Comparison of ENCODE assay signal across 12 cellular contexts in the genomic region with DNA sequence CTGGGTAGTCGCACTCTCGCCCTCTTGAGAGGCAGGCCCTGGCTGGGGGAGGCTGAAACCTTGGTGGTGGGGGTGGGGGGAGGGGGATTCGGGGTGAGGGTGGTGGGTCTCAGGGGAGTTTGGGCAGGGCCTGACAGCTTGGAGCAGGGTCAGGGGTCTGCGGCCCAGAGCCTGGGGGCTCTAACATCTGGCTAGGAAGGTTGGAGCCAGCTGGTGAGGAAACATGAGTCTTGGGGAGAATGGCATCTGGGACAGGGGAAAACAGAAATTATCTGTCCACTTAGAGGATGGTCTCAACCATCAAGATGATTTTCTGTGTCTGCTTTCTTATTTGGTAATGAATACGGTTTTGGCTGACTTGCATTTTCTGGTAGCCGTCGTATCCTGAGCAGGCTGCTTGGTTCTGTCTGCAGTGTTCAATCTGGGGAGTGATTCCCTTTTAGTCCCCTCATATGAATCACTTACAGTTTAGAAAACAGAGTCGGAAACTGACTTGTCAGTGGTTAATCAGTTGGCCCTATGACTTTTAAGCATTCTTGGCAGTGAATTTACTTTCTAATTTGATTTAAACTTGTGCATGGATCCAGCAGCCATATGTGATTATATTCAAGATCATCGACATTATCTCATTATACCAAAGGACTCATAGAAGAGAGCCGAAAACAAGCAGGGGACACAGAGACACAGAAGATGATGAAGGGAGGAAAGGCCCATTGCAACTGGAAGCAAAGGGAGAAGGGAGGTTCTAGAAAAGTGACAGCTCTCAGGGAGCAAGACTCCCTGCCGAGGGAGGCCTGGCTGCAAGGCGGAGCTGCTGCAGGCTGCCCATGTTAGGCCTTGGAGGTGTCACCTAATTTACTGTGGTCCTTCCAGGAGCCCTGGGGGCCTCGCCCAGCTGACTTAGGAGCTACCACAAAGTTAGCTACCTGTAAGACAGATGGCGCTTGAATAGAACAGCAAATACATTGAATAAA.
DNase-seq lines count a peak whose midpoint lies in the region; FAIRE-seq and TF ChIP-seq lines count a peak whose summit lies in the region.
"Had no signal": no experiment of that assay in that cellular context is flagged by ENCODE, and none has a peak within 500 bp of the region (broad histone marks: within the 10 kb centered on the region; RNA-seq: fewer than 3 reads in every experiment).

No MANE protein-coding gene starts in this region.

- POLR2A ChIA-PET in activated CD4-positive, alpha-beta memory T cell treated with anti-CD3 and anti-CD28 coated beads for 36 hours (lab: Charles Lee): no interaction called here

- no peak overlapping the region for H3K27ac ChIP-seq in astrocyte (ENCODE audit: low read depth, low read length)
- H3K27ac ChIP-seq in tibial nerve: no peak overlapping the region
- H3K27ac ChIP-seq: cardiac muscle cell had no signal

- DNase-seq in AG08396 (ENCODE audit: low spot score): peak; percentile 74
- peak; percentile 24 for DNase-seq in GM13977 (ENCODE audit: low spot score)
- DNase-seq in astrocyte (ENCODE audit: low read depth): peak; percentile 51
- no peak for DNase-seq in mesothelial cell of epicardium (ENCODE audit: low spot score in 2 of 2, unreplicated experiment in 2 of 2)
- no peak for DNase-seq in tibial nerve (ENCODE audit: low spot score in 2 of 2)
- no peak for DNase-seq in ACHN
- no peak for DNase-seq in activated CD4-positive, alpha-beta memory T cell treated with anti-CD3 and anti-CD28 coated beads for 36 hours
- DNase-seq: CD4-positive, alpha-beta T cell; heart left ventricle had no signal

- TF ChIP-seq POLR2A in tibial nerve (IDR thresholded peaks at IDR 0.05): no peak

- in situ Hi-C loops in GM13977 (cut with MboI; ENCODE audit: low pct_unique_long_range_greater_than_20kb, low sequenced_read_pairs, unreplicated experiment): no loop called here
- in situ Hi-C loops in ACHN (cut with HindIII; ENCODE audit: low pct_ligation_motif_present, low pct_unique_long_range_greater_than_20kb, low sequenced_read_pairs): no loop called here

- H3K27me3 ChIP-seq in astrocyte (ENCODE audit: insufficient read depth, low read length): no peaks in the 10 kb centered on the region
- no peaks in the 10 kb centered on the region for H3K27me3 ChIP-seq in tibial nerve
- H3K27me3 ChIP-seq: cardiac muscle cell, heart left ventricle had no signal

- no peaks in the 10 kb centered on the region for H3K9me3 ChIP-seq in astrocyte (ENCODE audit: insufficient read depth, low read depth, low read length)
- H3K9me3 ChIP-seq in tibial nerve: no peaks in the 10 kb centered on the region
- H3K9me3 ChIP-seq: heart left ventricle had no signal

- H3K4me3 ChIP-seq in astrocyte (ENCODE audit: insufficient read depth, low read depth, low read length): no peak overlapping the region
- H3K4me3 ChIP-seq in tibial nerve: no peak overlapping the region
- H3K4me3 ChIP-seq: cardiac muscle cell, heart left ventricle had no signal

- CTCF ChIA-PET in activated CD4-positive, alpha-beta memory T cell treated with anti-CD3 and anti-CD28 coated beads for 36 hours (lab: Charles Lee): no interaction called here

- H2AFZ ChIP-seq in astrocyte (ENCODE audit: low read depth, low read length): no peak overlapping the region

- H4K20me1 ChIP-seq in astrocyte (ENCODE audit: insufficient read depth, low read length): peaks cover 3% of the 10 kb centered on the region

- TF ChIP-seq EP300 in tibial nerve (IDR thresholded peaks at IDR 0.05): no peak

- H3K9me3 Mint-ChIP-seq in astrocyte (ENCODE audit: unreplicated experiment) (no peaks in the 10 kb centered on the region), mesothelial cell of epicardium (no peaks in the 10 kb centered on the region)
- H3K9me3 Mint-ChIP-seq in activated CD4-positive, alpha-beta memory T cell treated with anti-CD3 and anti-CD28 coated beads for 36 hours: no peaks in the 10 kb centered on the region
- H3K9me3 Mint-ChIP-seq: CD4-positive, alpha-beta T cell had no signal

- no peak overlapping the region for H3K4me2 ChIP-seq in astrocyte (ENCODE audit: low read length)

- H3K9ac ChIP-seq in astrocyte (ENCODE audit: low read length): no peak overlapping the region

- H3K4me1 ChIP-seq in astrocyte (ENCODE audit: insufficient read depth, low read length) (peaks cover 9% of the 10 kb centered on the region), tibial nerve (peaks cover 0 to 46% (median 9%) of the 10 kb centered on the region in 4 donors)

- H3K27ac Mint-ChIP-seq in astrocyte (ENCODE audit: unreplicated experiment) (no peak overlapping the region), mesothelial cell of epicardium (peak overlapping the region; percentile 12)
- H3K27ac Mint-ChIP-seq in activated CD4-positive, alpha-beta memory T cell treated with anti-CD3 and anti-CD28 coated beads for 36 hours: no peak overlapping the region
- H3K27ac Mint-ChIP-seq: CD4-positive, alpha-beta T cell; progenitor cell of endocrine pancreas had no signal

- H3K36me3 ChIP-seq in astrocyte (ENCODE audit: insufficient read depth, low read length) (peaks cover 2% of the 10 kb centered on the region), tibial nerve (peaks cover 0 to 38% (median 0%) of the 10 kb centered on the region in 3 donors)
- H3K36me3 ChIP-seq: cardiac muscle cell had no signal

- peak; percentile 59 for FAIRE-seq in astrocyte (lab: Jason Lieb, UNC)
- FAIRE-seq: G401.6 had no signal

- peaks cover 3% of the 10 kb centered on the region for H3K36me3 Mint-ChIP-seq in astrocyte (ENCODE audit: low read depth, unreplicated experiment)
- H3K36me3 Mint-ChIP-seq in mesothelial cell of epicardium: peaks cover 16% of the 10 kb centered on the region
- no peaks in the 10 kb centered on the region for H3K36me3 Mint-ChIP-seq in activated CD4-positive, alpha-beta memory T cell treated with anti-CD3 and anti-CD28 coated beads for 36 hours

- H3K4me3 Mint-ChIP-seq in astrocyte (ENCODE audit: unreplicated experiment): no peak overlapping the region
- no peak overlapping the region for H3K4me3 Mint-ChIP-seq in mesothelial cell of epicardium
- no peak overlapping the region for H3K4me3 Mint-ChIP-seq in activated CD4-positive, alpha-beta memory T cell treated with anti-CD3 and anti-CD28 coated beads for 36 hours
- H3K4me3 Mint-ChIP-seq: CD4-positive, alpha-beta T cell had no signal

- intact Hi-C loops in activated CD4-positive, alpha-beta memory T cell treated with anti-CD3 and anti-CD28 coated beads for 36 hours (cut with micrococcal nuclease): no loop called here

- H3K4me1 Mint-ChIP-seq in astrocyte (ENCODE audit: low read depth, unreplicated experiment) (peaks cover 7% of the 10 kb centered on the region), mesothelial cell of epicardium (peaks cover 4% of the 10 kb centered on the region)
- no peaks in the 10 kb centered on the region for H3K4me1 Mint-ChIP-seq in activated CD4-positive, alpha-beta memory T cell treated with anti-CD3 and anti-CD28 coated beads for 36 hours (ENCODE audit: low read depth)

- WGBS in tibial nerve, 2 donors: 81 to 93% methylated on average over 14 of the region's 14 CpGs

- H3K79me2 ChIP-seq in astrocyte (ENCODE audit: insufficient read depth, low read length): no peaks in the 10 kb centered on the region

- H3K27me3 Mint-ChIP-seq in astrocyte (ENCODE audit: low read depth, unreplicated experiment): no peaks in the 10 kb centered on the region
- no peaks in the 10 kb centered on the region for H3K27me3 Mint-ChIP-seq in mesothelial cell of epicardium (ENCODE audit: low read depth)
- H3K27me3 Mint-ChIP-seq in activated CD4-positive, alpha-beta memory T cell treated with anti-CD3 and anti-CD28 coated beads for 36 hours: no peaks in the 10 kb centered on the region
- H3K27me3 Mint-ChIP-seq: CD4-positive, alpha-beta T cell; progenitor cell of endocrine pancreas had no signal

- TF ChIP-seq CTCF in GM13977 (IDR thresholded peaks at IDR 0.05; ENCODE audit: extremely low read depth, insufficient read depth, missing control alignments) (no peak), astrocyte (IDR thresholded peaks at IDR 0.05; ENCODE audit: insufficient read depth, low read depth, low read length) (no peak), mesothelial cell of epicardium (IDR thresholded peaks at IDR 0.05; ENCODE audit: unreplicated experiment) (no peak), tibial nerve (IDR thresholded peaks at IDR 0.05) (no peak)

Comparison
In these comparisons a context has a peak if more than half of its experiments do, and no peak if none do; other contexts are left out.
1. DNase-seq: peak in AG08396 (single experiment), GM13977 (single experiment) and astrocyte (single experiment); none in mesothelial cell of epicardium (0 of 2), tibial nerve (0 of 2), ACHN (single experiment) and activated CD4-positive, alpha-beta memory T cell treated with anti-CD3 and anti-CD28 coated beads for 36 hours (single experiment).